1 cellular context compared by ENCODE assay signal in the genomic region with DNA sequence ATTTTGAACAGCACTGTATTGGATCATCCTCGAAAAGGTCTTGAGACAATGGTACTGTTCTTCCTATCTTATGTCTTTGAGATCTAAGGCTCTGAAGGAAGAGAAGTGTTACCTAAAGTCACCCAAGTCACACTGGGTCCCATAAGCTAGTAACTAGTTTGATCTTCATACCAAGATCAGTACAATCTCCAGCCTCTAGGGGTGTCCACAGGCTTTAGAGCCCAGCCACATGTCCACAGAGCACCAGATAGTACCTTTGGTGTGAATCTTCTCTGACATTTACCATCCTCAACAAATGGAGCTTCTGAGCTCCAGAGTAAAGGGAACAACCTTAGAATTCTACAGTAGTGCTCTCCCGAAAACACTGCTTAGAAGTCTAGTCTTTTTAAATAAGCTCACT.
TF ChIP-seq lines count a peak whose summit lies in the region.

No MANE protein-coding gene starts in this region.

TF ChIP-seq in GM23338, 12 proteins besides CTCF, POLR2A, EP300 and RAD21:
- TF ChIP-seq, protein P1, sequence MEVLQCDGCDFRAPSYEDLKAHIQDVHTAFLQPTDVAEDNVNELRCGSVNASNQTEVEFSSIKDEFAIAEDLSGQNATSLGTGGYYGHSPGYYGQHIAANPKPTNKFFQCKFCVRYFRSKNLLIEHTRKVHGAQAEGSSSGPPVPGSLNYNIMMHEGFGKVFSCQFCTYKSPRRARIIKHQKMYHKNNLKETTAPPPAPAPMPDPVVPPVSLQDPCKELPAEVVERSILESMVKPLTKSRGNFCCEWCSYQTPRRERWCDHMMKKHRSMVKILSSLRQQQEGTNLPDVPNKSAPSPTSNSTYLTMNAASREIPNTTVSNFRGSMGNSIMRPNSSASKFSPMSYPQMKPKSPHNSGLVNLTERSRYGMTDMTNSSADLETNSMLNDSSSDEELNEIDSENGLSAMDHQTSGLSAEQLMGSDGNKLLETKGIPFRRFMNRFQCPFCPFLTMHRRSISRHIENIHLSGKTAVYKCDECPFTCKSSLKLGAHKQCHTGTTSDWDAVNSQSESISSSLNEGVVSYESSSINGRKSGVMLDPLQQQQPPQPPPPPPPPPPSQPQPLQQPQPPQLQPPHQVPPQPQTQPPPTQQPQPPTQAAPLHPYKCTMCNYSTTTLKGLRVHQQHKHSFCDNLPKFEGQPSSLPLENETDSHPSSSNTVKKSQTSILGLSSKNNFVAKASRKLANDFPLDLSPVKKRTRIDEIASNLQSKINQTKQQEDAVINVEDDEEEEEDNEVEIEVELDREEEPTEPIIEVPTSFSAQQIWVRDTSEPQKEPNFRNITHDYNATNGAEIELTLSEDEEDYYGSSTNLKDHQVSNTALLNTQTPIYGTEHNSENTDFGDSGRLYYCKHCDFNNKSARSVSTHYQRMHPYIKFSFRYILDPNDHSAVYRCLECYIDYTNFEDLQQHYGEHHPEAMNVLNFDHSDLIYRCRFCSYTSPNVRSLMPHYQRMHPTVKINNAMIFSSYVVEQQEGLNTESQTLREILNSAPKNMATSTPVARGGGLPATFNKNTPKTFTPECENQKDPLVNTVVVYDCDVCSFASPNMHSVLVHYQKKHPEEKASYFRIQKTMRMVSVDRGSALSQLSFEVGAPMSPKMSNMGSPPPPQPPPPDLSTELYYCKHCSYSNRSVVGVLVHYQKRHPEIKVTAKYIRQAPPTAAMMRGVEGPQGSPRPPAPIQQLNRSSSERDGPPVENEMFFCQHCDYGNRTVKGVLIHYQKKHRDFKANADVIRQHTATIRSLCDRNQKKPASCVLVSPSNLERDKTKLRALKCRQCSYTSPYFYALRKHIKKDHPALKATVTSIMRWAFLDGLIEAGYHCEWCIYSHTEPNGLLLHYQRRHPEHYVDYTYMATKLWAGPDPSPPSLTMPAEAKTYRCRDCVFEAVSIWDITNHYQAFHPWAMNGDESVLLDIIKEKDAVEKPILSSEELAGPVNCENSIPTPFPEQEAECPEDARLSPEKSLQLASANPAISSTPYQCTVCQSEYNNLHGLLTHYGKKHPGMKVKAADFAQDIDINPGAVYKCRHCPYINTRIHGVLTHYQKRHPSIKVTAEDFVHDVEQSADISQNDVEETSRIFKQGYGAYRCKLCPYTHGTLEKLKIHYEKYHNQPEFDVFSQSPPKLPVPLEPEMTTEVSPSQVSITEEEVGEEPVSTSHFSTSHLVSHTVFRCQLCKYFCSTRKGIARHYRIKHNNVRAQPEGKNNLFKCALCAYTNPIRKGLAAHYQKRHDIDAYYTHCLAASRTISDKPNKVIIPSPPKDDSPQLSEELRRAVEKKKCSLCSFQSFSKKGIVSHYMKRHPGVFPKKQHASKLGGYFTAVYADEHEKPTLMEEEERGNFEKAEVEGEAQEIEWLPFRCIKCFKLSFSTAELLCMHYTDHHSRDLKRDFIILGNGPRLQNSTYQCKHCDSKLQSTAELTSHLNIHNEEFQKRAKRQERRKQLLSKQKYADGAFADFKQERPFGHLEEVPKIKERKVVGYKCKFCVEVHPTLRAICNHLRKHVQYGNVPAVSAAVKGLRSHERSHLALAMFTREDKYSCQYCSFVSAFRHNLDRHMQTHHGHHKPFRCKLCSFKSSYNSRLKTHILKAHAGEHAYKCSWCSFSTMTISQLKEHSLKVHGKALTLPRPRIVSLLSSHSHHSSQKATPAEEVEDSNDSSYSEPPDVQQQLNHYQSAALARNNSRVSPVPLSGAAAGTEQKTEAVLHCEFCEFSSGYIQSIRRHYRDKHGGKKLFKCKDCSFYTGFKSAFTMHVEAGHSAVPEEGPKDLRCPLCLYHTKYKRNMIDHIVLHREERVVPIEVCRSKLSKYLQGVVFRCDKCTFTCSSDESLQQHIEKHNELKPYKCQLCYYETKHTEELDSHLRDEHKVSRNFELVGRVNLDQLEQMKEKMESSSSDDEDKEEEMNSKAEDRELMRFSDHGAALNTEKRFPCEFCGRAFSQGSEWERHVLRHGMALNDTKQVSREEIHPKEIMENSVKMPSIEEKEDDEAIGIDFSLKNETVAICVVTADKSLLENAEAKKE (CRISPR knock-in tag; IDR thresholded peaks at IDR 0.05), result 0 out of 2 replicates have a peak, but pooled peaks have one; percentile 23
- TF ChIP-seq, protein P2, sequence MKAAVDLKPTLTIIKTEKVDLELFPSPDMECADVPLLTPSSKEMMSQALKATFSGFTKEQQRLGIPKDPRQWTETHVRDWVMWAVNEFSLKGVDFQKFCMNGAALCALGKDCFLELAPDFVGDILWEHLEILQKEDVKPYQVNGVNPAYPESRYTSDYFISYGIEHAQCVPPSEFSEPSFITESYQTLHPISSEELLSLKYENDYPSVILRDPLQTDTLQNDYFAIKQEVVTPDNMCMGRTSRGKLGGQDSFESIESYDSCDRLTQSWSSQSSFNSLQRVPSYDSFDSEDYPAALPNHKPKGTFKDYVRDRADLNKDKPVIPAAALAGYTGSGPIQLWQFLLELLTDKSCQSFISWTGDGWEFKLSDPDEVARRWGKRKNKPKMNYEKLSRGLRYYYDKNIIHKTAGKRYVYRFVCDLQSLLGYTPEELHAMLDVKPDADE (IDR thresholded peaks at IDR 0.05), result no peak
